ENCODE assay signal across 17 cellular contexts in the genomic region with DNA sequence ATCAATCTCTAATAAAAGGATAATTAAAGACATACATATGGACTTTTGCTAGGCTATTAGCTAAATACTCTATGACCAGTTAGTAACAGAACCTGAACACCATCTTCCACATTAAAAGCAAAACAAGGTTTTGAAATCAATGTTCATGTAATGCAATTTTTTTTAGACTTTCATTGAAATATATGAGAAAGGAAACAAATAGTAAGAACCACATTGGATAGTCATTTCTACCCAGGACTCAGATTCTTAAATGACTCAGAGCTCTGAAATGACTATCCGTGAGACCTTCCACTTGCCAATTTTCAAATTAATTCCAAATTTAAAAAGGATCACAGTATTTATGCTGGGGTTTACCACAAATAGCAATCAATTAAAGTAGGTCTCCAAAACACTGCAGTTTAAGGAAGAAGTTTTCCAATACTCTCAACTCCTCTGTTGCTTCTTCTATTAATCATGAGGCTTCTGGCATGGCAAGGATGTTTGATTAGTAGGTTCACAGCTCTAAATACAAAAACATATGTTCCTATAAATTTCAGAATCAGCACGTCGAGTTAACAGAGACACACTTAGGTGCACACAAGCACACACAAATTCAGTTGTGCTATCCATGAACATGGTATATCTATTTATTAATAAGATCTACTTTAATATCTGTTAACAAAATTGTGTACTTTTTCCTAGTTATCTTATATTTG.
DNase-seq lines count a peak whose midpoint lies in the region; ATAC-seq and TF ChIP-seq lines count a peak whose summit lies in the region.
"Had no signal": no experiment of that assay in that cellular context is flagged by ENCODE, and none has a peak within 500 bp of the region (broad histone marks: within the 10 kb centered on the region; RNA-seq: fewer than 3 reads in every experiment).

No MANE protein-coding gene starts in this region.

- H3K27ac ChIP-seq in SK-N-SH (ENCODE audit: low read depth in 2 of 2, low read length in 1 of 2): no peak overlapping the region
- H3K27ac ChIP-seq: BLaER1, right lobe of liver had no signal

- DNase-seq in AG09319 (ENCODE audit: extremely low read depth, low read depth): peak; percentile 71
- no peak for DNase-seq in left cardiac atrium
- no peak for DNase-seq in H4 (ENCODE audit: low spot score)
- no peak for DNase-seq in SK-N-SH
- DNase-seq in NCI-H524 (lab: John Stamatoyannopoulos, UW): no peak
- DNase-seq: activated naive CD4-positive, alpha-beta T cell treated with anti-CD3 and anti-CD28 coated beads, Interleukin-2, amount 50 U/mL, for 16 hours; DND-41; effector memory CD4-positive, alpha-beta T cell; foreskin melanocyte; NCI-H2029 treated with DMSO at 0.1 percent for 48 hours; right lobe of liver; stimulated activated CD4-positive, alpha-beta T cell treated with anti-CD3 and anti-CD28 coated beads, Interleukin-4, amount 100 ng/mL, for 24 hours had no signal

- intact Hi-C loops in left cardiac atrium (cut with DNase I): no loop called here

- TF ChIP-seq CTCF in AG09319 (IDR thresholded peaks at IDR 0.05; ENCODE audit: low read depth, low read length): no peak
- no peak for TF ChIP-seq CTCF in SK-N-SH (IDR thresholded peaks at IDR 0.05)

- peaks cover 8% of the 10 kb centered on the region; the same call in 1 of the 2 replicates for H3K9me3 ChIP-seq in SK-N-SH
- H3K9me3 ChIP-seq: right lobe of liver had no signal

- no peaks in the 10 kb centered on the region for H3F3A ChIP-seq in SK-N-SH (replicated peaks; ENCODE audit: insufficient read depth)

- no peaks in the 10 kb centered on the region for H3K27me3 ChIP-seq in SK-N-SH (ENCODE audit: insufficient read depth)
- H3K27me3 ChIP-seq: BLaER1, right lobe of liver had no signal

- ATAC-seq in GM18498 (IDR thresholded peaks at IDR 0.05; ENCODE audit: unreplicated experiment) (peak; percentile 51), GM21619 (IDR thresholded peaks at IDR 0.05; ENCODE audit: unreplicated experiment) (peak; percentile 78), HG03520 (IDR thresholded peaks at IDR 0.05; ENCODE audit: unreplicated experiment) (peak; percentile 88), left cardiac atrium (no peak)
- ATAC-seq: right lobe of liver; stimulated activated memory B cell treated with anti-CD40 and anti-IgM and Interleukin-4, amounts not matched to agents 10 μg/mL and 1 μg/mL and 100 μg/mL, for 72 hours had no signal

- TF ChIP-seq EP300 in SK-N-SH (IDR thresholded peaks at IDR 0.05; ENCODE audit: borderline replicate concordance in 1 of 2, low read depth in 1 of 2, low read length in 1 of 2): no peak

- no peak overlapping the region for H3K9ac ChIP-seq in SK-N-SH
- H3K9ac ChIP-seq: BLaER1 had no signal

- WGBS in SK-N-SH (ENCODE audit: low lambda C conversion rate): 66% methylated on average over 3 of the region's 3 CpGs

- H3K4me2 ChIP-seq in SK-N-SH: no peak overlapping the region
- H3K4me2 ChIP-seq: BLaER1 had no signal

- H2AFZ ChIP-seq in SK-N-SH (ENCODE audit: low read depth): no peak overlapping the region

- H3K36me3 ChIP-seq in SK-N-SH (replicated peaks in 1 of 2; ENCODE audit: control insufficient read depth in 1 of 2, insufficient read depth in 2 of 2, low read length in 1 of 2): no peaks in the 10 kb centered on the region
- H3K36me3 ChIP-seq: BLaER1, right lobe of liver had no signal

- H3K4me1 ChIP-seq in SK-N-SH (ENCODE audit: control insufficient read depth in 1 of 2, insufficient read depth in 2 of 2, low read depth in 1 of 2, low read length in 1 of 2): no peaks in the 10 kb centered on the region
- H3K4me1 ChIP-seq: BLaER1, right lobe of liver had no signal

- H4K20me1 ChIP-seq in SK-N-SH (ENCODE audit: insufficient read depth): no peaks in the 10 kb centered on the region
- H4K20me1 ChIP-seq: BLaER1 had no signal

- no peak for TF ChIP-seq RAD21 in SK-N-SH (IDR thresholded peaks at IDR 0.05; ENCODE audit: low read length)

- H3K4me3 ChIP-seq in SK-N-SH (ENCODE audit: low read depth in 2 of 2, low read length in 1 of 2): no peak overlapping the region
- H3K4me3 ChIP-seq: BLaER1, right lobe of liver had no signal

- POLR2A ChIA-PET in SK-N-SH (lab: Yijun Ruan, JAX): no interaction called here

- H3K9me2 ChIP-seq in SK-N-SH: peaks cover 5% of the 10 kb centered on the region; the same call in 1 of the 2 replicates

- CTCF ChIA-PET in SK-N-SH (lab: Yijun Ruan, JAX): interaction anchor here (0.6 to 2.2 kb wide), 4 partner anchors 11 to 1958 kb away, joined by 3 to 7 read pairs (median 4); no protein-coding TSS in a partner anchor

- H3K79me2 ChIP-seq in SK-N-SH (ENCODE audit: insufficient read depth): no peaks in the 10 kb centered on the region

TF ChIP-seq in SK-N-SH, 30 proteins besides CTCF, POLR2A, EP300 and RAD21:
- TF ChIP-seq, protein P1, sequence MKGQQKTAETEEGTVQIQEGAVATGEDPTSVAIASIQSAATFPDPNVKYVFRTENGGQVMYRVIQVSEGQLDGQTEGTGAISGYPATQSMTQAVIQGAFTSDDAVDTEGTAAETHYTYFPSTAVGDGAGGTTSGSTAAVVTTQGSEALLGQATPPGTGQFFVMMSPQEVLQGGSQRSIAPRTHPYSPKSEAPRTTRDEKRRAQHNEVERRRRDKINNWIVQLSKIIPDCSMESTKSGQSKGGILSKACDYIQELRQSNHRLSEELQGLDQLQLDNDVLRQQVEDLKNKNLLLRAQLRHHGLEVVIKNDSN (IDR thresholded peaks at IDR 0.05; ENCODE audit: borderline replicate concordance, low read depth): no peak
- TF ChIP-seq USF2 (IDR thresholded peaks at IDR 0.05; ENCODE audit: borderline replicate concordance, low read depth, low read length) (no peak), REST (IDR thresholded peaks at IDR 0.05; ENCODE audit: low read depth, low read length) (no peak), JUND (IDR thresholded peaks at IDR 0.05) (no peak), FOXM1 (IDR thresholded peaks at IDR 0.05; ENCODE audit: low read depth) (no peak), POLR2AphosphoS5 (IDR thresholded peaks at IDR 0.05; ENCODE audit: low read depth, low read length) (no peak)

Comparison
In these comparisons a context has a peak if more than half of its experiments do, and no peak if none do; other contexts are left out.
1. ATAC-seq: peak in GM18498 (single experiment), GM21619 (single experiment) and HG03520 (single experiment); none in left cardiac atrium (0 of 2).